Comparison of ENCODE assay signal across 8 cellular contexts in genomic region chr16:23039118-23039517, GRCh38.
"Had no signal": no experiment of that assay in that cellular context is flagged by ENCODE, and none has a peak within 500 bp of the region (broad histone marks: within the 10 kb centered on the region; RNA-seq: fewer than 3 reads in every experiment).

No MANE protein-coding gene starts in this region.

- FAIRE-seq: G401.6, GM12878, GM12891, GM12892, GM18507, GM19239 had no signal

- DNase-seq: GDM1, GF-D8 had no signal

- H3K4me3 ChIP-seq: GM12878 had no signal

- ATAC-seq: GM12878 had no signal
